Comparison of ENCODE assay signal across 19 cellular contexts in genomic region chr16:77963185-77964044, GRCh38. TPM values are rescaled to one million over a fixed set of nuclear protein-coding genes. Genes with fewer than 3 reads are reported as not detected.
DNase-seq lines count a peak whose midpoint lies in the region; ATAC-seq, FAIRE-seq and TF ChIP-seq lines count a peak whose summit lies in the region.
"Had no signal": no experiment of that assay in that cellular context is flagged by ENCODE, and none has a peak within 500 bp of the region (broad histone marks: within the 10 kb centered on the region; RNA-seq: fewer than 3 reads in every experiment).

No MANE protein-coding gene starts in this region.

- no peak; the same call in 1 of the 2 replicates for TF ChIP-seq POLR2A in GM12878 (IDR thresholded peaks at IDR 0.05; ENCODE audit: low read depth, low read length)

- H3K27me3 ChIP-seq in GM12878 (replicated peaks in 1 of 2; ENCODE audit: control insufficient read depth in 2 of 2, insufficient read depth in 2 of 2, low read length in 1 of 2): no peaks in the 10 kb centered on the region
- H3K27me3 ChIP-seq: SJSA1 had no signal

- H3K4me3 ChIP-seq in GM12878: peak overlapping the region; percentile 46; the same call in 1 of the 2 replicates
- H3K4me3 ChIP-seq: gastroesophageal sphincter, K562, mucosa of descending colon, SJSA1 had no signal

- H3K27me3 Mint-ChIP-seq in activated CD4-positive, alpha-beta T cell treated with anti-CD3 and anti-CD28 coated beads, Interleukin-2, amount 10 ng/mL, durations not matched to agents 24 days and 14 days: peaks cover 10% of the 10 kb centered on the region

- H3K4me3 Mint-ChIP-seq in activated CD4-positive, alpha-beta T cell treated with anti-CD3 and anti-CD28 coated beads, Interleukin-2, amount 10 ng/mL, durations not matched to agents 24 days and 14 days: peak overlapping the region; percentile 12
- H3K4me3 Mint-ChIP-seq: activated CD4-positive, alpha-beta T cell treated with anti-CD3 and anti-CD28 coated beads for 36 hours; activated naive CD8-positive, alpha-beta T cell had no signal

- no peak overlapping the region for H3K27ac Mint-ChIP-seq in activated CD4-positive, alpha-beta T cell treated with anti-CD3 and anti-CD28 coated beads, Interleukin-2, amount 10 ng/mL, durations not matched to agents 24 days and 14 days
- H3K27ac Mint-ChIP-seq: activated CD4-positive, alpha-beta T cell treated with anti-CD3 and anti-CD28 coated beads for 36 hours; activated naive CD8-positive, alpha-beta T cell had no signal

- 0 out of 4 replicates have a peak, but pooled peaks of 1 of the 2 experiments have one; percentile 6 for TF ChIP-seq EP300 in GM12878 (IDR thresholded peaks at IDR 0.05; ENCODE audit: borderline replicate concordance in 1 of 2, control insufficient read depth in 1 of 2, low read depth in 2 of 2, low read length in 2 of 2)

- H3K4me1 ChIP-seq in GM12878 (ENCODE audit: control insufficient read depth, insufficient read depth, low read length): peaks cover 14% of the 10 kb centered on the region
- H3K4me1 ChIP-seq: gastroesophageal sphincter had no signal

- in situ Hi-C loops in GM12878 (cut with MboI): no loop called here
- in situ Hi-C loops in KBM-7 (cut with MboI; ENCODE audit: low pct_unique_long_range_greater_than_20kb, low sequenced_read_pairs): no loop called here

- H3K4me1 Mint-ChIP-seq in activated CD4-positive, alpha-beta T cell treated with anti-CD3 and anti-CD28 coated beads, Interleukin-2, amount 10 ng/mL, durations not matched to agents 24 days and 14 days: peaks cover 2% of the 10 kb centered on the region
- H3K4me1 Mint-ChIP-seq: activated CD4-positive, alpha-beta T cell treated with anti-CD3 and anti-CD28 coated beads for 36 hours had no signal

- peak overlapping the region; percentile 87 for H2AFZ ChIP-seq in GM12878 (ENCODE audit: control insufficient read depth, low read depth, low read length)

- no peak for DNase-seq in activated CD4-positive, alpha-beta T cell treated with anti-CD3 and anti-CD28 coated beads, Interleukin-2, amount 10 ng/mL, durations not matched to agents 24 days and 14 days
- DNase-seq in activated CD4-positive, alpha-beta T cell treated with anti-CD3 and anti-CD28 coated beads, Interleukin-2, amount 50 U/mL, for 48 hours: no peak
- DNase-seq in GM12878 (ENCODE audit: low read depth, low spot score): peak; percentile 52
- no peak for DNase-seq in AG08396 (ENCODE audit: low spot score)
- no peak for DNase-seq in KBM-7
- DNase-seq in NCI-H187 treated with DMSO at 0.1 percent for 48 hours (lab: John Stamatoyannopoulos, UW): no peak
- DNase-seq in NCI-H1694 (lab: John Stamatoyannopoulos, UW): no peak
- DNase-seq: 8988T; activated CD4-positive, alpha-beta T cell treated with anti-CD3 and anti-CD28 coated beads for 36 hours; DMS53; mucosa of descending colon; NCI-H446; right cardiac atrium had no signal

- H3K4me2 ChIP-seq in GM12878 (ENCODE audit: control insufficient read depth, insufficient read depth): peak overlapping the region; percentile 84

- no peaks in the 10 kb centered on the region for H3K9me3 ChIP-seq in GM12878 (replicated peaks; ENCODE audit: control insufficient read depth, insufficient read depth, low read length)
- H3K9me3 ChIP-seq: gastroesophageal sphincter, mucosa of descending colon, SJSA1 had no signal

- TF ChIP-seq CTCF in GM12878 (IDR thresholded peaks at IDR 0.05 in 2 of 3, conservative IDR thresholded peaks at IDR 0.05 in 1 of 3; ENCODE audit: control insufficient read depth in 2 of 3, extremely low read depth in 1 of 3, insufficient read depth in 1 of 3, low read depth in 3 of 3, low read length in 3 of 3): no peak

- SMC1A ChIA-PET in GM12878 (lab: Charles Lee; ENCODE audit: uncharacterized antibody, unreplicated experiment): interaction anchor here (1.1 kb wide), 1 partner anchor 40 kb away, joined by 3 read pairs; no protein-coding TSS in a partner anchor

- no TSS peak for BruUV-seq in GM12878 (replicated peaks; lab: Mats Ljungman, UMichigan)

- no peaks in the 10 kb centered on the region for H3K79me2 ChIP-seq in GM12878 (ENCODE audit: control insufficient read depth, insufficient read depth, low read length)

- H3K27ac ChIP-seq in GM12878 (ENCODE audit: control insufficient read depth, insufficient read depth): peak overlapping the region; percentile 89
- H3K27ac ChIP-seq: gastroesophageal sphincter, SJSA1 had no signal

- H3K36me3 ChIP-seq in GM12878 (ENCODE audit: control insufficient read depth in 2 of 2, insufficient read depth in 2 of 2, low read length in 1 of 2): no peaks in the 10 kb centered on the region
- H3K36me3 ChIP-seq: gastroesophageal sphincter, SJSA1 had no signal

- CTCF ChIA-PET in GM12878 (lab: Yijun Ruan, JAX): interaction anchor here (1.2 to 1.7 kb wide), 2 partner anchors 10 to 11 kb away, joined by 4 to 8 read pairs; no protein-coding TSS in a partner anchor

- peak overlapping the region; percentile 65 for H3K9ac ChIP-seq in GM12878 (ENCODE audit: control insufficient read depth, insufficient read depth, low read length)

- POLR2A ChIA-PET in GM12878 (lab: Charles Lee): no interaction called here

- H4K20me1 ChIP-seq in GM12878 (ENCODE audit: control insufficient read depth, insufficient read depth): no peaks in the 10 kb centered on the region

- intact Hi-C loops in activated CD4-positive, alpha-beta T cell treated with anti-CD3 and anti-CD28 coated beads, Interleukin-2, amount 10 ng/mL, durations not matched to agents 24 days and 14 days (cut with micrococcal nuclease): no loop called here
- intact Hi-C loops in GM12878 (cut with micrococcal nuclease; ENCODE audit: unreplicated experiment): loop anchor here (1.0 kb wide), 2 partner anchors 9 to 241 kb away; partner anchors contain the start of gene NUDT7

- TF ChIP-seq RAD21 in GM12878 (IDR thresholded peaks at IDR 0.05; ENCODE audit: insufficient read depth, low read depth, low read length): no peak

- RAD21 ChIA-PET in GM12878 (lab: Charles Lee; ENCODE audit: unreplicated experiment): no interaction called here

- ATAC-seq in HG03135 (IDR thresholded peaks at IDR 0.05; ENCODE audit: unreplicated experiment): peak; percentile 70
- ATAC-seq in GM12878: peak; percentile 90
- ATAC-seq: activated CD4-positive, alpha-beta T cell treated with anti-CD3 and anti-CD28 coated beads for 36 hours; gastroesophageal sphincter; K562; mucosa of descending colon; right cardiac atrium had no signal

- WGBS in GM12878 (ENCODE audit: insufficient coverage, insufficient replicate concordance, low lambda C conversion rate, missing lambda C conversion rate): 7% methylated on average over 16 of the region's 16 CpGs

- H3K9me3 Mint-ChIP-seq in activated CD4-positive, alpha-beta T cell treated with anti-CD3 and anti-CD28 coated beads, Interleukin-2, amount 10 ng/mL, durations not matched to agents 24 days and 14 days: no peaks in the 10 kb centered on the region

- FAIRE-seq in GM12878 (lab: Jason Lieb, UNC): peak; percentile 92
- FAIRE-seq: K562 had no signal

- H3K36me3 Mint-ChIP-seq in activated CD4-positive, alpha-beta T cell treated with anti-CD3 and anti-CD28 coated beads, Interleukin-2, amount 10 ng/mL, durations not matched to agents 24 days and 14 days (ENCODE audit: low read depth): no peaks in the 10 kb centered on the region
- H3K36me3 Mint-ChIP-seq: activated naive CD8-positive, alpha-beta T cell had no signal

TF ChIP-seq in GM12878, 131 proteins besides CTCF, POLR2A, EP300 and RAD21 (continues in another document):
- TF ChIP-seq TAF1 (IDR thresholded peaks at IDR 0.05; ENCODE audit: borderline replicate concordance, low read depth, low read length): peak; percentile 38; the same call in 1 of the 2 replicates
- no peak for TF ChIP-seq NKRF (conservative IDR thresholded peaks at IDR 0.05)
- peak; percentile 49; the same call in 1 of the 2 replicates for TF ChIP-seq BCL11A (IDR thresholded peaks at IDR 0.05; ENCODE audit: low read depth, low read length)
- TF ChIP-seq ASH2L (IDR thresholded peaks at IDR 0.05; ENCODE audit: borderline replicate concordance, low read depth): peak; percentile 87; the same call in 1 of the 2 replicates
- 0 out of 2 replicates have a peak, but pooled peaks have one; percentile 81 for TF ChIP-seq WRNIP1 (IDR thresholded peaks at IDR 0.05; ENCODE audit: borderline replicate concordance, low read depth, low read length)
- TF ChIP-seq MEF2B (IDR thresholded peaks at IDR 0.05; ENCODE audit: partially characterized antibody, poor library complexity, severe bottlenecking): peak; percentile 43
- TF ChIP-seq SREBF1 (IDR thresholded peaks at IDR 0.05; ENCODE audit: low read length): no peak

RNA-seq across cellular contexts. Expression of gene CLEC3A, which starts 58.9 kb away (rescaled TPM):
- total RNA-seq in activated CD4-positive, alpha-beta T cell treated with anti-CD3 and anti-CD28 coated beads, Interleukin-2, amount 10 ng/mL, durations not matched to agents 24 days and 14 days: not detected in 2 replicates
- total RNA-seq in GM12878 (2013; cell fraction: nucleolus; rRNA removed): not detected in 2 replicates
- total RNA-seq in GM12878 (2014; rRNA removed) (not detected in 2 replicates), GM12878 (2014; rRNA removed; fragmentation: Illumina TruSeq; extraction: Trizol) (not detected in 2 replicates), GM12878 (2021) (not detected in 2 replicates)
- polyA plus RNA-seq in GM12878 (2011; ENCODE audit: low read depth): not detected
- polyA plus RNA-seq in GM12878 (2011; rRNA removed) (not detected in 2 replicates), GM12878 (2014; fragmentation: Illumina TruSeq; extraction: Trizol) (not detected in 2 replicates), GM12878 (2014; fragmentation: Nextera tagmentation; extraction: Ambion mirVana) (not detected), GM12878 (2014; rRNA removed) (not detected in 2 replicates), GM12878 (2016; fragmentation: Nextera tagmentation; extraction: Ambion mirVana) (not detected)
- not detected in 2 replicates for polyA plus RNA-seq in GM12878 (2011; cell fraction: cytosol; rRNA removed)
- polyA plus RNA-seq in GM12878 (2011; cell fraction: nucleus; rRNA removed): not detected in 2 replicates
- not detected in 2 replicates for polyA plus RNA-seq in GM12878 (2012)
- polyA minus RNA-seq in GM12878 (2011; rRNA and poly(A)+ RNA removed): not detected in 2 replicates
- polyA minus RNA-seq in GM12878 (2011; cell fraction: cytosol; rRNA and poly(A)+ RNA removed): not detected in 2 replicates
- not detected in 2 replicates for polyA minus RNA-seq in GM12878 (2011; cell fraction: nucleus; rRNA and poly(A)+ RNA removed)
- total RNA-seq: activated CD4-positive, alpha-beta T cell treated with anti-CD3 and anti-CD28 coated beads for 36 hours; dermis microvascular lymphatic vessel endothelial cell; K562; mucosa of descending colon; right cardiac atrium; SJSA1 had no signal
- polyA plus RNA-seq: K562 had no signal
